1 cellular context compared by ENCODE assay signal in the genomic region with DNA sequence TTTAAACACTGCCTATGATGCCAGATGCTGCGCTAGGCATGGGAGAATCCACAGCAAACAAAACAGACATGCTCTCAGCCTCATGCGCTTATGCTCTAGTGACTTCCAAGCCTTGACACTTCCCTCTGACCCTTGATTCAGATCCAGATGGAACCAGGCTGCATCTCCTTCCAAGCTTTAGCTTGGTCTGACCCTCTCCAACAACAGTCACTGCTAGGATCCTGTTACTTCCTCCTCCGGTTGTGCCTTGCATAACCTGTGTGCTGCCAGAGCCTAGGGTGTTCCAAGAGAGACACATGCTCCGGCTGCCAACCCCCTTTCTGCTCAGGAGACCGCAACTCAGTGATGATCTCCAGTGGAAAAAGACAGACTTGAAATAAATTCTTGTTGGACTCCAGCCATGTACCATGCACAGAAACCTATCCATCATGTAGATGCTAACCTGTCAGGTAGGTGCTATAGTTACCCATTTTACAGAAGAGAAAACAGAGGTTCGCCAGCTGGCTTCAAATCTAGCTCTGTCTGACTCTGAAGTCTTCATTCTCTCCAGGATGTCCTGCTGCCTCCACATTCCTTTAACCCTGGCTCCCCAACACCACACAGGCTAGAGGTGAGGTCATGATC.
TF ChIP-seq lines count a peak whose summit lies in the region.

No MANE protein-coding gene starts in this region.

TF ChIP-seq in HepG2, 621 proteins besides CTCF, POLR2A, EP300 and RAD21 (continued from another document):
- TF ChIP-seq, protein P1, sequence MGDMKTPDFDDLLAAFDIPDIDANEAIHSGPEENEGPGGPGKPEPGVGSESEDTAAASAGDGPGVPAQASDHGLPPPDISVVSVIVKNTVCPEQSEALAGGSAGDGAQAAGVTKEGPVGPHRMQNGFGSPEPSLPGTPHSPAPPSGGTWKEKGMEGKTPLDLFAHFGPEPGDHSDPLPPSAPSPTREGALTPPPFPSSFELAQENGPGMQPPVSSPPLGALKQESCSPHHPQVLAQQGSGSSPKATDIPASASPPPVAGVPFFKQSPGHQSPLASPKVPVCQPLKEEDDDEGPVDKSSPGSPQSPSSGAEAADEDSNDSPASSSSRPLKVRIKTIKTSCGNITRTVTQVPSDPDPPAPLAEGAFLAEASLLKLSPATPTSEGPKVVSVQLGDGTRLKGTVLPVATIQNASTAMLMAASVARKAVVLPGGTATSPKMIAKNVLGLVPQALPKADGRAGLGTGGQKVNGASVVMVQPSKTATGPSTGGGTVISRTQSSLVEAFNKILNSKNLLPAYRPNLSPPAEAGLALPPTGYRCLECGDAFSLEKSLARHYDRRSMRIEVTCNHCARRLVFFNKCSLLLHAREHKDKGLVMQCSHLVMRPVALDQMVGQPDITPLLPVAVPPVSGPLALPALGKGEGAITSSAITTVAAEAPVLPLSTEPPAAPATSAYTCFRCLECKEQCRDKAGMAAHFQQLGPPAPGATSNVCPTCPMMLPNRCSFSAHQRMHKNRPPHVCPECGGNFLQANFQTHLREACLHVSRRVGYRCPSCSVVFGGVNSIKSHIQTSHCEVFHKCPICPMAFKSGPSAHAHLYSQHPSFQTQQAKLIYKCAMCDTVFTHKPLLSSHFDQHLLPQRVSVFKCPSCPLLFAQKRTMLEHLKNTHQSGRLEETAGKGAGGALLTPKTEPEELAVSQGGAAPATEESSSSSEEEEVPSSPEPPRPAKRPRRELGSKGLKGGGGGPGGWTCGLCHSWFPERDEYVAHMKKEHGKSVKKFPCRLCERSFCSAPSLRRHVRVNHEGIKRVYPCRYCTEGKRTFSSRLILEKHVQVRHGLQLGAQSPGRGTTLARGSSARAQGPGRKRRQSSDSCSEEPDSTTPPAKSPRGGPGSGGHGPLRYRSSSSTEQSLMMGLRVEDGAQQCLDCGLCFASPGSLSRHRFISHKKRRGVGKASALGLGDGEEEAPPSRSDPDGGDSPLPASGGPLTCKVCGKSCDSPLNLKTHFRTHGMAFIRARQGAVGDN (CRISPR knock-in tag; IDR thresholded peaks at IDR 0.05), result no peak
- TF ChIP-seq, protein P2, sequence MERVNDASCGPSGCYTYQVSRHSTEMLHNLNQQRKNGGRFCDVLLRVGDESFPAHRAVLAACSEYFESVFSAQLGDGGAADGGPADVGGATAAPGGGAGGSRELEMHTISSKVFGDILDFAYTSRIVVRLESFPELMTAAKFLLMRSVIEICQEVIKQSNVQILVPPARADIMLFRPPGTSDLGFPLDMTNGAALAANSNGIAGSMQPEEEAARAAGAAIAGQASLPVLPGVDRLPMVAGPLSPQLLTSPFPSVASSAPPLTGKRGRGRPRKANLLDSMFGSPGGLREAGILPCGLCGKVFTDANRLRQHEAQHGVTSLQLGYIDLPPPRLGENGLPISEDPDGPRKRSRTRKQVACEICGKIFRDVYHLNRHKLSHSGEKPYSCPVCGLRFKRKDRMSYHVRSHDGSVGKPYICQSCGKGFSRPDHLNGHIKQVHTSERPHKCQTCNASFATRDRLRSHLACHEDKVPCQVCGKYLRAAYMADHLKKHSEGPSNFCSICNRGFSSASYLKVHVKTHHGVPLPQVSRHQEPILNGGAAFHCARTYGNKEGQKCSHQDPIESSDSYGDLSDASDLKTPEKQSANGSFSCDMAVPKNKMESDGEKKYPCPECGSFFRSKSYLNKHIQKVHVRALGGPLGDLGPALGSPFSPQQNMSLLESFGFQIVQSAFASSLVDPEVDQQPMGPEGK (CRISPR knock-in tag; IDR thresholded peaks at IDR 0.05), result no peak
- no peak for TF ChIP-seq ZNF883 (CRISPR knock-in tag; IDR thresholded peaks at IDR 0.05; ENCODE audit: not compliant biosample characterization)
- TF ChIP-seq, protein P3, sequence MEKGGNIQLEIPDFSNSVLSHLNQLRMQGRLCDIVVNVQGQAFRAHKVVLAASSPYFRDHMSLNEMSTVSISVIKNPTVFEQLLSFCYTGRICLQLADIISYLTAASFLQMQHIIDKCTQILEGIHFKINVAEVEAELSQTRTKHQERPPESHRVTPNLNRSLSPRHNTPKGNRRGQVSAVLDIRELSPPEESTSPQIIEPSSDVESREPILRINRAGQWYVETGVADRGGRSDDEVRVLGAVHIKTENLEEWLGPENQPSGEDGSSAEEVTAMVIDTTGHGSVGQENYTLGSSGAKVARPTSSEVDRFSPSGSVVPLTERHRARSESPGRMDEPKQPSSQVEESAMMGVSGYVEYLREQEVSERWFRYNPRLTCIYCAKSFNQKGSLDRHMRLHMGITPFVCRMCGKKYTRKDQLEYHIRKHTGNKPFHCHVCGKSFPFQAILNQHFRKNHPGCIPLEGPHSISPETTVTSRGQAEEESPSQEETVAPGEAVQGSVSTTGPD (CRISPR knock-in tag; IDR thresholded peaks at IDR 0.05), result no peak
- no peak for TF ChIP-seq ZNF264 (CRISPR knock-in tag; IDR thresholded peaks at IDR 0.05)
- TF ChIP-seq ZFP1 (CRISPR knock-in tag; IDR thresholded peaks at IDR 0.05), result no peak
- TF ChIP-seq, protein P4, sequence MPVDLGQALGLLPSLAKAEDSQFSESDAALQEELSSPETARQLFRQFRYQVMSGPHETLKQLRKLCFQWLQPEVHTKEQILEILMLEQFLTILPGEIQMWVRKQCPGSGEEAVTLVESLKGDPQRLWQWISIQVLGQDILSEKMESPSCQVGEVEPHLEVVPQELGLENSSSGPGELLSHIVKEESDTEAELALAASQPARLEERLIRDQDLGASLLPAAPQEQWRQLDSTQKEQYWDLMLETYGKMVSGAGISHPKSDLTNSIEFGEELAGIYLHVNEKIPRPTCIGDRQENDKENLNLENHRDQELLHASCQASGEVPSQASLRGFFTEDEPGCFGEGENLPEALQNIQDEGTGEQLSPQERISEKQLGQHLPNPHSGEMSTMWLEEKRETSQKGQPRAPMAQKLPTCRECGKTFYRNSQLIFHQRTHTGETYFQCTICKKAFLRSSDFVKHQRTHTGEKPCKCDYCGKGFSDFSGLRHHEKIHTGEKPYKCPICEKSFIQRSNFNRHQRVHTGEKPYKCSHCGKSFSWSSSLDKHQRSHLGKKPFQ (CRISPR knock-in tag; IDR thresholded peaks at IDR 0.05; ENCODE audit: insufficient replicate concordance), result no peak
- no peak for TF ChIP-seq ZBTB8A (CRISPR knock-in tag; IDR thresholded peaks at IDR 0.05; ENCODE audit: borderline replicate concordance, low read depth)
- no peak for TF ChIP-seq SUZ12 (IDR thresholded peaks at IDR 0.05; ENCODE audit: low read depth, low read length)
- TF ChIP-seq, protein P5, sequence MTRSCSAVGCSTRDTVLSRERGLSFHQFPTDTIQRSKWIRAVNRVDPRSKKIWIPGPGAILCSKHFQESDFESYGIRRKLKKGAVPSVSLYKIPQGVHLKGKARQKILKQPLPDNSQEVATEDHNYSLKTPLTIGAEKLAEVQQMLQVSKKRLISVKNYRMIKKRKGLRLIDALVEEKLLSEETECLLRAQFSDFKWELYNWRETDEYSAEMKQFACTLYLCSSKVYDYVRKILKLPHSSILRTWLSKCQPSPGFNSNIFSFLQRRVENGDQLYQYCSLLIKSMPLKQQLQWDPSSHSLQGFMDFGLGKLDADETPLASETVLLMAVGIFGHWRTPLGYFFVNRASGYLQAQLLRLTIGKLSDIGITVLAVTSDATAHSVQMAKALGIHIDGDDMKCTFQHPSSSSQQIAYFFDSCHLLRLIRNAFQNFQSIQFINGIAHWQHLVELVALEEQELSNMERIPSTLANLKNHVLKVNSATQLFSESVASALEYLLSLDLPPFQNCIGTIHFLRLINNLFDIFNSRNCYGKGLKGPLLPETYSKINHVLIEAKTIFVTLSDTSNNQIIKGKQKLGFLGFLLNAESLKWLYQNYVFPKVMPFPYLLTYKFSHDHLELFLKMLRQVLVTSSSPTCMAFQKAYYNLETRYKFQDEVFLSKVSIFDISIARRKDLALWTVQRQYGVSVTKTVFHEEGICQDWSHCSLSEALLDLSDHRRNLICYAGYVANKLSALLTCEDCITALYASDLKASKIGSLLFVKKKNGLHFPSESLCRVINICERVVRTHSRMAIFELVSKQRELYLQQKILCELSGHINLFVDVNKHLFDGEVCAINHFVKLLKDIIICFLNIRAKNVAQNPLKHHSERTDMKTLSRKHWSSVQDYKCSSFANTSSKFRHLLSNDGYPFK (CRISPR knock-in tag; IDR thresholded peaks at IDR 0.05; ENCODE audit: borderline replicate concordance), result no peak
- no peak for TF ChIP-seq ZNF780A (CRISPR knock-in tag; IDR thresholded peaks at IDR 0.05)
- TF ChIP-seq SIX4 (CRISPR knock-in tag; IDR thresholded peaks at IDR 0.05), result no peak
- TF ChIP-seq ZNF335 (CRISPR knock-in tag; IDR thresholded peaks at IDR 0.05), result no peak
- TF ChIP-seq NCOA1 (CRISPR knock-in tag; IDR thresholded peaks at IDR 0.05), result no peak
- TF ChIP-seq ZNF337 (CRISPR knock-in tag; IDR thresholded peaks at IDR 0.05; ENCODE audit: borderline replicate concordance, low read depth), result no peak
